In the genomic region with DNA sequence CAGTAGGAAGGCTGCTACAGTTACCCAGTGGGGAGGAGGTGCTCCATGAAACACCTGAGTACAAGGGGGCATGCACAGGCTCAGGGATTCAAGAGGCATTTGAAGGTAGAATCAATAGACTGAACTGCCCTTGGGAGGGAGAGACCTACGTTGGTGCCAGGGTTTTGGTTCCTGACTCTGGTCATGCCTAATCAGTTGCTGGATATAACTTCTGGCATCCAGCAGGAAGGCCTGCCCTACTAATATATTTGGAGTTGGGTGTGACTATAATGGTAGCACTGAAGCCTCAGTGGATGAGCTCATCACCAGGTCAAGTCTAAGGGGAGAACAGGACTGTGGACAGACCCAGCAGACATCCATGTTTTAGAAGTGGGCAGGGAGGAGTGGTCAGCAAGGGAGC, we compare ENCODE assay signal across 2 cellular contexts. TPM values are rescaled to one million over a fixed set of nuclear protein-coding genes. Genes with fewer than 3 reads are reported as not detected.
"Had no signal": no experiment of that assay in that cellular context is flagged by ENCODE, and none has a peak within 500 bp of the region (broad histone marks: within the 10 kb centered on the region; RNA-seq: fewer than 3 reads in every experiment).

No MANE protein-coding gene starts in this region.

RNA-seq across cellular contexts. Expression of a gene that starts 15.9 kb away (rescaled TPM):
- total RNA-seq: activated naive CD4-positive, alpha-beta T cell treated with anti-CD3 and anti-CD28 coated beads for 36 hours; activated T-helper 1 cell treated with anti-CD3 and anti-CD28 coated beads, Interleukin-12 subunit alpha, Interleukin-12 subunit beta, Interleukin-2, Interleukin-4 antibody, amounts not matched to agents 30 ng/mL and 10 ng/mL and 1 ng/mL, durations not matched to agents 14 hours and 24 hours and 36 hours had no signal
